Comparison of ENCODE assay signal across 16 cellular contexts in the genomic region with DNA sequence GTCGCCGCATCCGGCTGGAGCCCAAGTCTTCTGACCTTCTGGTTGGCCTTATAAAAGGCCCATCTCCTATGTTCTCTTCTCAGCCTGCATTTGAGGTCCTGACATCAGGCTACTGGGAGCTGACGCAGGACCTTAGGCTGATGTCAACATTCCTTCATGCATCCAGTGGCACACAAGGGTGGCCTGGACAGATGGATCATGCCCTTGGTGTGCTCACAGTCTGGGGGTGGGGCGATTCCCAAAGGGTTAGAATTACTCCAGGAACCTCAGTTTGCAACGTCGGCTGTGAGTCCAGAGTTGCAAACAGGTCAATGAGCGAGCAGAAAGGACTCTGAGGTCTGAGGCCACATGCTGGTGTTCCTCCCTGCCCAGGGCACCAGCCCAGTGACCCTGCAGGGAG. TPM values are rescaled to one million over a fixed set of nuclear protein-coding genes. Genes with fewer than 3 reads are reported as not detected.
DNase-seq lines count a peak whose midpoint lies in the region; ATAC-seq and TF ChIP-seq lines count a peak whose summit lies in the region.
"Had no signal": no experiment of that assay in that cellular context is flagged by ENCODE, and none has a peak within 500 bp of the region (broad histone marks: within the 10 kb centered on the region; RNA-seq: fewer than 3 reads in every experiment).

No MANE protein-coding gene starts in this region.

- H3K4me3 Mint-ChIP-seq in activated CD8-positive, alpha-beta T cell treated with anti-CD3 and anti-CD28 coated beads, Interleukin-2, amount 10 ng/mL, durations not matched to agents 7 days and 5 days = no peak overlapping the region
- no peak overlapping the region for H3K4me3 Mint-ChIP-seq in activated CD8-positive, alpha-beta T cell treated with anti-CD3 and anti-CD28 coated beads for 36 hours
- no peak overlapping the region for H3K4me3 Mint-ChIP-seq in WTC11
- no peak overlapping the region for H3K4me3 Mint-ChIP-seq in stimulated activated naive B cell treated with anti-CD40 and anti-IgM and Interleukin-4, amounts not matched to agents 10 μg/mL and 1 μg/mL and 100 μg/mL, for 72 hours
- H3K4me3 Mint-ChIP-seq in glutamatergic neuron (ENCODE audit: unreplicated experiment) = no peak overlapping the region
- H3K4me3 Mint-ChIP-seq: CD14-positive monocyte had no signal

- TF ChIP-seq CTCF in activated CD8-positive, alpha-beta T cell treated with anti-CD3 and anti-CD28 coated beads for 36 hours (IDR thresholded peaks at IDR 0.05) = no peak
- TF ChIP-seq CTCF in WTC11 (IDR thresholded peaks at IDR 0.05) = no peak
- TF ChIP-seq CTCF in fibroblast of villous mesenchyme (IDR thresholded peaks at IDR 0.05; ENCODE audit: insufficient read depth, low read depth, low read length) = no peak
- TF ChIP-seq CTCF in glutamatergic neuron (IDR thresholded peaks at IDR 0.05; ENCODE audit: partially characterized antibody, unreplicated experiment) = no peak

- intact Hi-C loops in activated CD8-positive, alpha-beta T cell treated with anti-CD3 and anti-CD28 coated beads for 36 hours (cut with micrococcal nuclease) = no loop called here

- CTCF ChIA-PET in activated CD8-positive, alpha-beta T cell treated with anti-CD3 and anti-CD28 coated beads, Interleukin-2, amount 10 ng/mL, durations not matched to agents 7 days and 5 days (lab: Charles Lee) = no interaction called here
- CTCF ChIA-PET in activated CD8-positive, alpha-beta T cell treated with anti-CD3 and anti-CD28 coated beads for 36 hours (lab: Charles Lee) = interaction anchor here (2.9 kb wide), 1 partner anchor 120 kb away, joined by 8 read pairs; no protein-coding TSS in a partner anchor
- CTCF ChIA-PET in WTC11 (lab: Charles Lee) = interaction anchor here (0.6 to 3.3 kb wide), 3 partner anchors 78 to 120 kb away, joined by 3 to 13 read pairs (median 5); no protein-coding TSS in a partner anchor

- H3K27me3 Mint-ChIP-seq in activated CD8-positive, alpha-beta T cell treated with anti-CD3 and anti-CD28 coated beads, Interleukin-2, amount 10 ng/mL, durations not matched to agents 7 days and 5 days (ENCODE audit: low read depth) = peaks cover 4% of the 10 kb centered on the region
- H3K27me3 Mint-ChIP-seq in activated CD8-positive, alpha-beta T cell treated with anti-CD3 and anti-CD28 coated beads for 36 hours = peaks cover 9% of the 10 kb centered on the region
- H3K27me3 Mint-ChIP-seq in WTC11 (ENCODE audit: low read depth) (no peaks in the 10 kb centered on the region), glutamatergic neuron (ENCODE audit: unreplicated experiment) (peaks cover 9% of the 10 kb centered on the region)
- no peaks in the 10 kb centered on the region for H3K27me3 Mint-ChIP-seq in stimulated activated naive B cell treated with anti-CD40 and anti-IgM and Interleukin-4, amounts not matched to agents 10 μg/mL and 1 μg/mL and 100 μg/mL, for 72 hours

- H3K4me3 ChIP-seq in fibroblast of villous mesenchyme (ENCODE audit: low read depth, low read length) = no peak overlapping the region
- H3K4me3 ChIP-seq: esophagus muscularis mucosa, thyroid gland had no signal

- H3K36me3 Mint-ChIP-seq in activated CD8-positive, alpha-beta T cell treated with anti-CD3 and anti-CD28 coated beads, Interleukin-2, amount 10 ng/mL, durations not matched to agents 7 days and 5 days (ENCODE audit: low read depth) = no peaks in the 10 kb centered on the region
- H3K36me3 Mint-ChIP-seq in activated CD8-positive, alpha-beta T cell treated with anti-CD3 and anti-CD28 coated beads for 36 hours (ENCODE audit: low read depth) = no peaks in the 10 kb centered on the region
- H3K36me3 Mint-ChIP-seq in WTC11 = no peaks in the 10 kb centered on the region
- peaks cover 0 to 6% of the 10 kb centered on the region in 2 donors for H3K36me3 Mint-ChIP-seq in stimulated activated naive B cell treated with anti-CD40 and anti-IgM and Interleukin-4, amounts not matched to agents 10 μg/mL and 1 μg/mL and 100 μg/mL, for 72 hours
- no peaks in the 10 kb centered on the region for H3K36me3 Mint-ChIP-seq in glutamatergic neuron (ENCODE audit: unreplicated experiment)
- H3K36me3 Mint-ChIP-seq: CD14-positive monocyte had no signal

- H3K4me1 Mint-ChIP-seq in activated CD8-positive, alpha-beta T cell treated with anti-CD3 and anti-CD28 coated beads, Interleukin-2, amount 10 ng/mL, durations not matched to agents 7 days and 5 days (ENCODE audit: low read depth) = no peaks in the 10 kb centered on the region
- H3K4me1 Mint-ChIP-seq in activated CD8-positive, alpha-beta T cell treated with anti-CD3 and anti-CD28 coated beads for 36 hours (ENCODE audit: low read depth) = peaks cover 5% of the 10 kb centered on the region
- H3K4me1 Mint-ChIP-seq in WTC11 (peaks cover 45% of the 10 kb centered on the region), glutamatergic neuron (ENCODE audit: low read depth, unreplicated experiment) (peaks cover 7% of the 10 kb centered on the region)
- H3K4me1 Mint-ChIP-seq in stimulated activated naive B cell treated with anti-CD40 and anti-IgM and Interleukin-4, amounts not matched to agents 10 μg/mL and 1 μg/mL and 100 μg/mL, for 72 hours = peaks cover 33 to 47% of the 10 kb centered on the region in 2 donors

- POLR2A ChIA-PET in activated CD8-positive, alpha-beta T cell treated with anti-CD3 and anti-CD28 coated beads, Interleukin-2, amount 10 ng/mL, durations not matched to agents 7 days and 5 days (lab: Charles Lee) = no interaction called here
- POLR2A ChIA-PET in activated CD8-positive, alpha-beta T cell treated with anti-CD3 and anti-CD28 coated beads for 36 hours (lab: Charles Lee) = no interaction called here
- POLR2A ChIA-PET in WTC11 (lab: Charles Lee) = no interaction called here

- ATAC-seq in activated CD8-positive, alpha-beta T cell treated with anti-CD3 and anti-CD28 coated beads, Interleukin-2, amount 10 ng/mL, durations not matched to agents 7 days and 5 days = no peak
- no peak for ATAC-seq in activated CD8-positive, alpha-beta T cell treated with anti-CD3 and anti-CD28 coated beads for 36 hours
- no peak for ATAC-seq in WTC11
- no peak for ATAC-seq in stimulated activated naive B cell treated with anti-CD40 and anti-IgM and Interleukin-4, amounts not matched to agents 10 μg/mL and 1 μg/mL and 100 μg/mL, for 72 hours (replicated peaks)

- peak overlapping the region; percentile 16 for H3K27ac Mint-ChIP-seq in activated CD8-positive, alpha-beta T cell treated with anti-CD3 and anti-CD28 coated beads, Interleukin-2, amount 10 ng/mL, durations not matched to agents 7 days and 5 days
- no peak overlapping the region for H3K27ac Mint-ChIP-seq in activated CD8-positive, alpha-beta T cell treated with anti-CD3 and anti-CD28 coated beads for 36 hours
- H3K27ac Mint-ChIP-seq in WTC11 (peak overlapping the region; percentile 66; the same call in 1 of the 2 replicates), glutamatergic neuron (ENCODE audit: unreplicated experiment) (no peak overlapping the region)
- peak overlapping the region; percentile 51 for H3K27ac Mint-ChIP-seq in stimulated activated naive B cell treated with anti-CD40 and anti-IgM and Interleukin-4, amounts not matched to agents 10 μg/mL and 1 μg/mL and 100 μg/mL, for 72 hours

- DNase-seq in activated CD8-positive, alpha-beta T cell treated with anti-CD3 and anti-CD28 coated beads, Interleukin-2, amount 10 ng/mL, durations not matched to agents 7 days and 5 days = no peak
- no peak for DNase-seq in activated CD8-positive, alpha-beta T cell treated with anti-CD3 and anti-CD28 coated beads for 36 hours
- no peak for DNase-seq in WTC11 (ENCODE audit: low spot score)
- peak; percentile 79 for DNase-seq in fibroblast of villous mesenchyme (ENCODE audit: low read depth)
- no peak for DNase-seq in stimulated activated naive B cell treated with anti-CD40 and anti-IgM and Interleukin-4, amounts not matched to agents 10 μg/mL and 1 μg/mL and 100 μg/mL, for 72 hours
- no peak for DNase-seq in glutamatergic neuron
- no peak for DNase-seq in mesenteric fat pad (ENCODE audit: low spot score)
- DNase-seq in iPS-NIHi7 (ENCODE audit: extremely low spot score) = no peak
- DNase-seq: aorta; dermis blood vessel endothelial cell; NCI-H2029 treated with DMSO at 0.1 percent for 48 hours; stimulated activated CD4-positive, alpha-beta T cell treated with anti-CD3 and anti-CD28 coated beads, Interleukin-4, amount 100 ng/mL, for 24 hours; thyroid gland; WERI-Rb-1 had no signal

- no peaks in the 10 kb centered on the region for H3K9me3 Mint-ChIP-seq in activated CD8-positive, alpha-beta T cell treated with anti-CD3 and anti-CD28 coated beads, Interleukin-2, amount 10 ng/mL, durations not matched to agents 7 days and 5 days (ENCODE audit: insufficient read depth)
- H3K9me3 Mint-ChIP-seq in activated CD8-positive, alpha-beta T cell treated with anti-CD3 and anti-CD28 coated beads for 36 hours = no peaks in the 10 kb centered on the region
- H3K9me3 Mint-ChIP-seq in WTC11 (no peaks in the 10 kb centered on the region), glutamatergic neuron (ENCODE audit: unreplicated experiment) (no peaks in the 10 kb centered on the region)
- no peaks in the 10 kb centered on the region for H3K9me3 Mint-ChIP-seq in stimulated activated naive B cell treated with anti-CD40 and anti-IgM and Interleukin-4, amounts not matched to agents 10 μg/mL and 1 μg/mL and 100 μg/mL, for 72 hours
- H3K9me3 Mint-ChIP-seq: CD14-positive monocyte had no signal

TF ChIP-seq in WTC11, 78 proteins besides CTCF, POLR2A, EP300 and RAD21 (continues in another document):
- TF ChIP-seq SP1 (CRISPR knock-in tag; conservative IDR thresholded peaks at IDR 0.05) (no peak), CREM (CRISPR knock-in tag; IDR thresholded peaks at IDR 0.05) (no peak), EMX1 (CRISPR knock-in tag; IDR thresholded peaks at IDR 0.05) (no peak), FOXJ3 (CRISPR knock-in tag; IDR thresholded peaks at IDR 0.05; ENCODE audit: borderline replicate concordance) (no peak), ZNF671 (CRISPR knock-in tag; IDR thresholded peaks at IDR 0.05) (no peak), JUN (CRISPR knock-in tag; IDR thresholded peaks at IDR 0.05) (no peak)

RNA-seq across cellular contexts. Expression of gene CLIP2, which starts 8.2 kb away (rescaled TPM):
- 1 to 10 TPM; 1.5 to 1.7 TPM for total RNA-seq in activated CD8-positive, alpha-beta T cell treated with anti-CD3 and anti-CD28 coated beads, Interleukin-2, amount 10 ng/mL, durations not matched to agents 7 days and 5 days
- total RNA-seq in activated CD8-positive, alpha-beta T cell treated with anti-CD3 and anti-CD28 coated beads for 36 hours = 1 to 10 TPM; 1.3 to 1.4 TPM
- 48.1 to 49.7 TPM (median 48.4 TPM) in 3 replicates for total RNA-seq in WTC11 (2021)
- total RNA-seq in fibroblast of villous mesenchyme = 55.7 and 61.8 TPM in 2 replicates
- total RNA-seq in glutamatergic neuron (ENCODE audit: unreplicated experiment) = 96.1 TPM
- 12.5 TPM for total RNA-seq in mesenteric fat pad

RNA-seq across cellular contexts. Expression of gene RFC2, which starts 26.8 kb away (rescaled TPM):
- total RNA-seq in activated CD8-positive, alpha-beta T cell treated with anti-CD3 and anti-CD28 coated beads, Interleukin-2, amount 10 ng/mL, durations not matched to agents 7 days and 5 days = 10 to 100 TPM; 69.5 to 76.5 TPM
- 10 to 100 TPM; 90.7 to 91.8 TPM for total RNA-seq in activated CD8-positive, alpha-beta T cell treated with anti-CD3 and anti-CD28 coated beads for 36 hours
- total RNA-seq in WTC11 (2021) (74.1 to 80.7 TPM (median 79.4 TPM) in 3 replicates), fibroblast of villous mesenchyme (18.4 and 22.0 TPM in 2 replicates), glutamatergic neuron (ENCODE audit: unreplicated experiment) (16.8 TPM), mesenteric fat pad (16.9 TPM)

Comparison
In these comparisons a context has a peak if more than half of its experiments do, and no peak if none do; other contexts are left out.
1. H3K27ac Mint-ChIP-seq: peak in activated CD8-positive, alpha-beta T cell treated with anti-CD3 and anti-CD28 coated beads, Interleukin-2, amount 10 ng/mL, durations not matched to agents 7 days and 5 days (single experiment), WTC11 (single experiment) and stimulated activated naive B cell treated with anti-CD40 and anti-IgM and Interleukin-4, amounts not matched to agents 10 μg/mL and 1 μg/mL and 100 μg/mL, for 72 hours (single experiment); none in activated CD8-positive, alpha-beta T cell treated with anti-CD3 and anti-CD28 coated beads for 36 hours (single experiment) and glutamatergic neuron (single experiment).